29 cellular contexts compared by ENCODE assay signal in genomic region chr2:13035866-13036265, GRCh38.
"Had no signal": no experiment of that assay in that cellular context is flagged by ENCODE, and none has a peak within 500 bp of the region (broad histone marks: within the 10 kb centered on the region; RNA-seq: fewer than 3 reads in every experiment).

No MANE protein-coding gene starts in this region.

- H3K9me3 ChIP-seq: ascending aorta had no signal

- H3K27me3 ChIP-seq: ascending aorta, cardiac muscle cell had no signal

- DNase-seq: activated CD4-positive, alpha-beta memory T cell treated with anti-CD3 and anti-CD28 coated beads, Interleukin-2, amount 10 ng/mL, durations not matched to agents 7 days and 5 days; activated CD4-positive, alpha-beta T cell treated with anti-CD3 and anti-CD28 coated beads for 1 hour; activated CD4-positive, alpha-beta T cell treated with anti-CD3 and anti-CD28 coated beads for 36 hours; activated CD4-positive, alpha-beta T cell treated with anti-CD3 and anti-CD28 coated beads for 48 hours; activated CD4-positive, alpha-beta T cell treated with anti-CD3 and anti-CD28 coated beads, Interleukin-2, amount 10 ng/mL, durations not matched to agents 7 days and 5 days; activated CD4-positive, alpha-beta T cell treated with anti-CD3 and anti-CD28 coated beads, Interleukin-2, amount 50 U/mL, for 48 hours; activated CD4-positive, CD25-positive, alpha-beta regulatory T cell; activated CD8-positive, alpha-beta memory T cell treated with anti-CD3 and anti-CD28 coated beads for 24 hours; activated CD8-positive, alpha-beta memory T cell treated with anti-CD3 and anti-CD28 coated beads, Interleukin-2, amount 10 ng/mL, durations not matched to agents 7 days and 5 days; activated CD8-positive, alpha-beta memory T cell treated with anti-CD3 and anti-CD28 coated beads, Interleukin-2, amount 50 U/mL, for 48 hours; activated CD8-positive, alpha-beta T cell treated with anti-CD3 and anti-CD28 coated beads, Interleukin-2, amount 10 ng/mL, durations not matched to agents 7 days and 5 days; activated effector memory CD4-positive, alpha-beta T cell treated with Interleukin-2 at 50 U/mL for 16 hours; activated gamma-delta T cell; activated naive CD4-positive, alpha-beta T cell treated with anti-CD3 and anti-CD28 coated beads, Interleukin-2, amount 10 ng/mL, durations not matched to agents 7 days and 5 days; activated naive CD4-positive, alpha-beta T cell treated with Interleukin-2 at 50 U/mL for 16 hours; activated naive CD8-positive, alpha-beta T cell treated with anti-CD3 and anti-CD28 coated beads, Interleukin-2, amount 10 ng/mL, durations not matched to agents 7 days and 5 days; activated naive CD8-positive, alpha-beta T cell treated with anti-CD3 and anti-CD28 coated beads, Interleukin-2, amount 50 U/mL, for 24 hours; activated T-cell treated with anti-CD3 and anti-CD28 coated beads, Interleukin-2, amount 50 U/mL, for 24 hours; activated T-cell treated with anti-CD3 and anti-CD28 coated beads, Interleukin-2, amount 50 U/mL, for 48 hours; amygdala; anterior cingulate cortex; T-helper 1 cell; T-helper 2 cell; T-helper 9 cell had no signal

- H3K4me1 ChIP-seq: ascending aorta had no signal

- H3K36me3 ChIP-seq: ascending aorta, cardiac muscle cell had no signal

- H3K4me3 ChIP-seq: ascending aorta, cardiac muscle cell had no signal

- H3K27ac ChIP-seq: ascending aorta, cardiac muscle cell, VCaP had no signal

- ATAC-seq: activated CD4-positive, alpha-beta T cell treated with anti-CD3 and anti-CD28 coated beads for 36 hours; activated CD4-positive, CD25-positive, alpha-beta regulatory T cell treated with anti-CD3 and anti-CD28 coated beads, Interleukin-2, amount 50 U/mL, for 24 hours; activated CD8-positive, alpha-beta memory T cell treated with anti-CD3 and anti-CD28 coated beads, Interleukin-2, amount 10 ng/mL, durations not matched to agents 7 days and 5 days; activated CD8-positive, alpha-beta T cell treated with anti-CD3 and anti-CD28 coated beads, Interleukin-2, amount 10 ng/mL, durations not matched to agents 7 days and 5 days; activated naive CD8-positive, alpha-beta T cell treated with anti-CD3 and anti-CD28 coated beads, Interleukin-2, amount 50 U/mL, for 24 hours; WTC11 had no signal
